Comparison of ENCODE assay signal across 18 cellular contexts in genomic region chr6:157714153-157714490, GRCh38.
DNase-seq lines count a peak whose midpoint lies in the region; ATAC-seq and TF ChIP-seq lines count a peak whose summit lies in the region.
"Had no signal": no experiment of that assay in that cellular context is flagged by ENCODE, and none has a peak within 500 bp of the region (broad histone marks: within the 10 kb centered on the region; RNA-seq: fewer than 3 reads in every experiment).

No MANE protein-coding gene starts in this region.

- TF ChIP-seq CTCF in RWPE1 (conservative IDR thresholded peaks at IDR 0.05; ENCODE audit: low read depth) (no peak), fibroblast of mammary gland (conservative IDR thresholded peaks at IDR 0.05; ENCODE audit: control insufficient read depth, insufficient read depth, low read depth, low read length) (no peak), tibial nerve (IDR thresholded peaks at IDR 0.05) (no peak)

- intact Hi-C loops in CD4-positive, alpha-beta memory T cell (cut with micrococcal nuclease) = no loop called here

- H3K27ac ChIP-seq in RWPE1 (0 out of 2 replicates have a peak overlapping the region, but pooled peaks have one; percentile 16), tibial nerve (peak overlapping the region; percentile 38 to 87 (median 77))
- H3K27ac ChIP-seq in CD4-positive, alpha-beta memory T cell (ENCODE audit: low read depth, low read length) = no peak overlapping the region
- H3K27ac ChIP-seq: A549, epithelial cell of prostate, Peyer's patch had no signal

- H3K36me3 ChIP-seq in tibial nerve = no peaks in the 10 kb centered on the region
- no peaks in the 10 kb centered on the region for H3K36me3 ChIP-seq in CD4-positive, alpha-beta memory T cell (ENCODE audit: insufficient read depth, low read length)
- H3K36me3 ChIP-seq: Peyer's patch, transverse colon had no signal

- no peaks in the 10 kb centered on the region for H3K36me3 Mint-ChIP-seq in activated naive CD8-positive, alpha-beta T cell treated with anti-CD3 and anti-CD28 coated beads for 36 hours
- H3K36me3 Mint-ChIP-seq in activated naive CD8-positive, alpha-beta T cell treated with anti-CD3 and anti-CD28 coated beads, Interleukin-2, amount 50 U/mL, for 24 hours (ENCODE audit: low read depth) = no peaks in the 10 kb centered on the region
- no peaks in the 10 kb centered on the region for H3K36me3 Mint-ChIP-seq in CD4-positive, alpha-beta memory T cell

- no peak overlapping the region for H3K4me3 Mint-ChIP-seq in activated naive CD8-positive, alpha-beta T cell treated with anti-CD3 and anti-CD28 coated beads for 36 hours
- no peak overlapping the region for H3K4me3 Mint-ChIP-seq in activated naive CD8-positive, alpha-beta T cell treated with anti-CD3 and anti-CD28 coated beads, Interleukin-2, amount 50 U/mL, for 24 hours
- no peak overlapping the region for H3K4me3 Mint-ChIP-seq in CD4-positive, alpha-beta memory T cell
- H3K4me3 Mint-ChIP-seq: activated CD4-positive, alpha-beta memory T cell treated with anti-CD3 and anti-CD28 coated beads, Interleukin-2, amount 10 ng/mL, durations not matched to agents 7 days and 5 days; central memory CD8-positive, alpha-beta T cell had no signal

- no peaks in the 10 kb centered on the region for H3K27me3 ChIP-seq in tibial nerve
- H3K27me3 ChIP-seq in CD4-positive, alpha-beta memory T cell (ENCODE audit: insufficient read depth, low read length) = no peaks in the 10 kb centered on the region
- H3K27me3 ChIP-seq: Peyer's patch, transverse colon had no signal

- no peak for DNase-seq in activated naive CD8-positive, alpha-beta T cell treated with anti-CD3 and anti-CD28 coated beads for 36 hours
- no peak for DNase-seq in activated naive CD8-positive, alpha-beta T cell treated with anti-CD3 and anti-CD28 coated beads, Interleukin-2, amount 50 U/mL, for 24 hours
- no peak for DNase-seq in RWPE1 (ENCODE audit: low spot score)
- peak; percentile 71 for DNase-seq in fibroblast of mammary gland (ENCODE audit: low read depth)
- no peak for DNase-seq in tibial nerve (ENCODE audit: low spot score in 2 of 2)
- DNase-seq in CD4-positive, alpha-beta memory T cell = no peak
- DNase-seq in NCI-H2227 treated with DMSO at 0.1 percent for 48 hours (lab: John Stamatoyannopoulos, UW) = no peak
- DNase-seq: activated CD4-positive, alpha-beta memory T cell treated with anti-CD3 and anti-CD28 coated beads, Interleukin-2, amount 10 ng/mL, durations not matched to agents 7 days and 5 days; activated effector memory CD4-positive, alpha-beta T cell treated with anti-CD3 and anti-CD28 coated beads, Interleukin-2, amount 50 U/mL, for 16 hours; NCI-H226; occipital lobe; Peyer's patch; stimulated activated CD4-positive, alpha-beta T cell treated with anti-CD3 and anti-CD28 coated beads, Interleukin-15, amount 100 ng/mL, for 24 hours; transverse colon had no signal

- CTCF ChIA-PET in RWPE1 (lab: Yijun Ruan, JAX) = interaction anchor here (0.7 kb wide), 1 partner anchor 148 kb away, joined by 3 read pairs; no protein-coding TSS in a partner anchor
- CTCF ChIA-PET in CD4-positive, alpha-beta memory T cell (lab: Charles Lee; ENCODE audit: partially characterized antibody) = no interaction called here

- WGBS in tibial nerve, 2 donors = 55 to 65% methylated on average over 1 of the region's 1 CpG

- peak overlapping the region; percentile 16 for H3K27ac Mint-ChIP-seq in activated naive CD8-positive, alpha-beta T cell treated with anti-CD3 and anti-CD28 coated beads for 36 hours
- H3K27ac Mint-ChIP-seq in activated naive CD8-positive, alpha-beta T cell treated with anti-CD3 and anti-CD28 coated beads, Interleukin-2, amount 50 U/mL, for 24 hours = no peak overlapping the region
- no peak overlapping the region for H3K27ac Mint-ChIP-seq in CD4-positive, alpha-beta memory T cell
- H3K27ac Mint-ChIP-seq: activated CD4-positive, alpha-beta memory T cell treated with anti-CD3 and anti-CD28 coated beads, Interleukin-2, amount 10 ng/mL, durations not matched to agents 7 days and 5 days had no signal

- peak in 1 of 2 donors; percentile 60 for TF ChIP-seq EP300 in tibial nerve (IDR thresholded peaks at IDR 0.05)

- H3K9me3 Mint-ChIP-seq in activated naive CD8-positive, alpha-beta T cell treated with anti-CD3 and anti-CD28 coated beads for 36 hours = no peaks in the 10 kb centered on the region
- no peaks in the 10 kb centered on the region for H3K9me3 Mint-ChIP-seq in activated naive CD8-positive, alpha-beta T cell treated with anti-CD3 and anti-CD28 coated beads, Interleukin-2, amount 50 U/mL, for 24 hours
- no peaks in the 10 kb centered on the region for H3K9me3 Mint-ChIP-seq in CD4-positive, alpha-beta memory T cell
- H3K9me3 Mint-ChIP-seq: activated CD4-positive, alpha-beta memory T cell treated with anti-CD3 and anti-CD28 coated beads, Interleukin-2, amount 10 ng/mL, durations not matched to agents 7 days and 5 days; central memory CD8-positive, alpha-beta T cell had no signal

- no peak for ATAC-seq in activated naive CD8-positive, alpha-beta T cell treated with anti-CD3 and anti-CD28 coated beads, Interleukin-2, amount 50 U/mL, for 24 hours
- ATAC-seq in HG03442 (IDR thresholded peaks at IDR 0.05; ENCODE audit: unreplicated experiment) = no peak

- no peak overlapping the region for H3K4me3 ChIP-seq in fibroblast of mammary gland (ENCODE audit: control insufficient read depth, low read depth, low read length)
- no peak overlapping the region for H3K4me3 ChIP-seq in tibial nerve
- H3K4me3 ChIP-seq in CD4-positive, alpha-beta memory T cell (ENCODE audit: low read length in 2 of 2) = no peak overlapping the region
- H3K4me3 ChIP-seq: A549, Peyer's patch, transverse colon had no signal

- POLR2A ChIA-PET in RWPE1 (lab: Yijun Ruan, JAX; ENCODE audit: low non-redundant PET) = no interaction called here
- POLR2A ChIA-PET in CD4-positive, alpha-beta memory T cell (lab: Charles Lee; ENCODE audit: partially characterized antibody) = no interaction called here

- TF ChIP-seq POLR2A in tibial nerve (IDR thresholded peaks at IDR 0.05) = no peak

- no peaks in the 10 kb centered on the region for H3K27me3 Mint-ChIP-seq in activated naive CD8-positive, alpha-beta T cell treated with anti-CD3 and anti-CD28 coated beads for 36 hours
- H3K27me3 Mint-ChIP-seq in activated naive CD8-positive, alpha-beta T cell treated with anti-CD3 and anti-CD28 coated beads, Interleukin-2, amount 50 U/mL, for 24 hours = peaks cover 1% of the 10 kb centered on the region
- peaks cover 0 to 4% of the 10 kb centered on the region in 2 donors for H3K27me3 Mint-ChIP-seq in CD4-positive, alpha-beta memory T cell

- H3K4me1 ChIP-seq in tibial nerve = peaks cover 0 to 54% (median 6%) of the 10 kb centered on the region in 4 donors
- H3K4me1 ChIP-seq in CD4-positive, alpha-beta memory T cell (ENCODE audit: insufficient read depth, low read length) = no peaks in the 10 kb centered on the region
- H3K4me1 ChIP-seq: A549 had no signal

- no peaks in the 10 kb centered on the region for H3K9me3 ChIP-seq in tibial nerve
- H3K9me3 ChIP-seq in CD4-positive, alpha-beta memory T cell (ENCODE audit: control insufficient read depth in 1 of 2, low read length in 2 of 2) = no peaks in the 10 kb centered on the region
- H3K9me3 ChIP-seq: A549, Peyer's patch, transverse colon had no signal

- H3K4me1 Mint-ChIP-seq in activated naive CD8-positive, alpha-beta T cell treated with anti-CD3 and anti-CD28 coated beads for 36 hours = no peaks in the 10 kb centered on the region
- peaks cover 5% of the 10 kb centered on the region for H3K4me1 Mint-ChIP-seq in activated naive CD8-positive, alpha-beta T cell treated with anti-CD3 and anti-CD28 coated beads, Interleukin-2, amount 50 U/mL, for 24 hours
- H3K4me1 Mint-ChIP-seq in CD4-positive, alpha-beta memory T cell = no peaks in the 10 kb centered on the region
- H3K4me1 Mint-ChIP-seq: activated CD4-positive, alpha-beta memory T cell treated with anti-CD3 and anti-CD28 coated beads, Interleukin-2, amount 10 ng/mL, durations not matched to agents 7 days and 5 days; central memory CD8-positive, alpha-beta T cell had no signal
